In genomic region chr7:18753972-18754610, GRCh38 we compare ENCODE assay signal across 18 cellular contexts.
A peak's percentile ranks its signal among the peaks of the same experiment; 100 is the strongest.
DNase-seq lines count a peak whose midpoint lies in the region; ATAC-seq lines count a peak whose summit lies in the region.
"Had no signal": no experiment of that assay in that cellular context is flagged by ENCODE, and none has a peak within 500 bp of the region (broad histone marks: within the 10 kb centered on the region; RNA-seq: fewer than 3 reads in every experiment).

No MANE protein-coding gene starts in this region.

- peak overlapping the region; percentile 84 for H3K27ac ChIP-seq in GM23248
- H3K27ac ChIP-seq: thoracic aorta had no signal

- H3K4me3 ChIP-seq in GM23248 = peak overlapping the region; percentile 64
- H3K4me3 ChIP-seq: K562, thoracic aorta had no signal

- DNase-seq in A172 (ENCODE audit: low spot score) = peak; percentile 29
- peak; percentile 95 for DNase-seq in GM23248
- peak; percentile 32 for DNase-seq in amniotic stem cell (lab: John Stamatoyannopoulos, UW)
- DNase-seq in glomerular visceral epithelial cell (ENCODE audit: extremely low spot score) = peak; percentile 7
- no peak for DNase-seq in occipital lobe (lab: John Stamatoyannopoulos, UW)
- DNase-seq: activated T-cell treated with anti-CD3 and anti-CD28 coated beads, Interleukin-2, amount 50 U/mL, for 24 hours; Caco-2; cortex of kidney; H7; hypothalamus; left cardiac atrium; NCI-H1417; NCI-H446 had no signal

- no peaks in the 10 kb centered on the region for H3K9me3 ChIP-seq in GM23248 (ENCODE audit: low read depth)
- H3K9me3 ChIP-seq: Caco-2, thoracic aorta had no signal

- in situ Hi-C loops in GM23248 (cut with MboI) = no loop called here

- no peaks in the 10 kb centered on the region for H3K79me2 ChIP-seq in GM23248 (ENCODE audit: insufficient read depth)

- H3K36me3 ChIP-seq in GM23248 (ENCODE audit: low read depth) = no peaks in the 10 kb centered on the region
- H3K36me3 ChIP-seq: thoracic aorta had no signal

- H3K9me2 ChIP-seq in GM23248 (ENCODE audit: insufficient read depth) = no peaks in the 10 kb centered on the region

- H3K4me1 ChIP-seq in GM23248 (ENCODE audit: insufficient read depth) = peaks cover 22% of the 10 kb centered on the region
- H3K4me1 ChIP-seq: Caco-2 had no signal

- peaks cover 32% of the 10 kb centered on the region for H3F3A ChIP-seq in GM23248 (ENCODE audit: insufficient read depth)

- peak overlapping the region; percentile 5; the same call in 1 of the 2 replicates for H2AFZ ChIP-seq in GM23248

- 0 to 2% methylated on average over 3 of the region's 3 CpGs for WGBS in GM23248 (ENCODE audit: low coverage in 1 of 2, low lambda C conversion rate in 2 of 2, missing lambda C conversion rate in 2 of 2), 2 experiments

- ATAC-seq in HG02759 (IDR thresholded peaks at IDR 0.05; ENCODE audit: unreplicated experiment) (no peak), HG03196 (IDR thresholded peaks at IDR 0.05; ENCODE audit: unreplicated experiment) (no peak), GM21360 (IDR thresholded peaks at IDR 0.05; ENCODE audit: unreplicated experiment) (no peak)
- ATAC-seq: K562 had no signal

- peak overlapping the region; percentile 58 for H3K9ac ChIP-seq in GM23248

- no peaks in the 10 kb centered on the region for H4K20me1 ChIP-seq in GM23248 (ENCODE audit: insufficient read depth)

- peak overlapping the region; percentile 88 for H3K4me2 ChIP-seq in GM23248 (ENCODE audit: unreplicated experiment)

- H3K27me3 ChIP-seq in GM23248 (replicated peaks; ENCODE audit: insufficient read depth) = no peaks in the 10 kb centered on the region
